ENCODE assay signal across 14 cellular contexts in the genomic region with DNA sequence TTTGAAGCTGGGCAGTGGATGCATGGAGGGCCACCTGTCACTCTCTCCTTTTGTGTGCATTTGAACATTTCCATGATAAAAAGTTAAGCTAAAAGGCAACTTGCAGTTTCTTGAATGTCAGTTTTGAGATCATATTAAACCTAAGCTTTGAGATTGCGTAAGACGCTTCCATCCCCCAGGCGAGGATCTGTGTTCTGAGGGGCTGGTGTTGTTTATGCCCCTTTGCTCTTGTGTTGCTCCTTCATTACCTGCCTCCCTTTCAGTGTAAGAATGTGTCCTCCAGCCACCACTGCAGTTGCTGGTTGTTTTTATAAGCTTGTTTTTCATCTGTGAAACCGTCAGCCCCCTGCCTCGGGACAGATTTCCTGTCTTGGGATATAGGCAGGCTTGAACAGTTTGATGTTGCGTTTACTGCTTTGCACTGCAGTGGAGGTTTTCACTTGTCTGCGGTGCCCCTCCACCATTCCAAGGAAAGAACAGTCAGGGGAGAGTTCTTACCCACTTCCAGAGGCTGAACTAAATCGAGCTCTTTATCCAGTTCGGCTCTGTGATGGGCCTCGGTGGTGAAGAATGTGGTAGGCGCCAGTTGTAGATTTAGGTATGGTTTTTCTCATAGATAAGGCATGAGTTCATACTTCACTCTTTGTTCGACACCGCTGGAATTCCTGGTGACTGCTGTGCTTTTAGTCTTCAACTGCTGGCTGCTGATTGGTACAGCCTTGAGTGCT.
DNase-seq lines count a peak whose midpoint lies in the region; FAIRE-seq lines count a peak whose summit lies in the region.
"Had no signal": no experiment of that assay in that cellular context is flagged by ENCODE, and none has a peak within 500 bp of the region (broad histone marks: within the 10 kb centered on the region; RNA-seq: fewer than 3 reads in every experiment).

No MANE protein-coding gene starts in this region.

- peaks cover 6% of the 10 kb centered on the region for H3K79me2 ChIP-seq in trophoblast cell (ENCODE audit: control insufficient read depth, insufficient read depth, low read length, poor library complexity)

- H3K4me3 ChIP-seq in trophoblast cell (ENCODE audit: low read depth, low read length): no peak overlapping the region

- peak overlapping the region; percentile 74 for H2BK5ac ChIP-seq in trophoblast cell (ENCODE audit: low read depth, low read length, poor library complexity)

- no peak overlapping the region for H3K18ac ChIP-seq in trophoblast cell (ENCODE audit: low read length)

- H3K4ac ChIP-seq in trophoblast cell (ENCODE audit: low read depth, low read length): no peak overlapping the region

- peak overlapping the region; percentile 88 for H3K27ac ChIP-seq in trophoblast cell (ENCODE audit: low read depth, low read length)

- no peaks in the 10 kb centered on the region for H3K27me3 Mint-ChIP-seq in activated T-helper 1 cell treated with anti-CD3 and anti-CD28 coated beads, Interleukin-12 subunit alpha, Interleukin-12 subunit beta, Interleukin-2, Interleukin-4 antibody, amounts not matched to agents 30 ng/mL and 10 ng/mL and 1 ng/mL, durations not matched to agents 14 hours and 24 hours and 36 hours (ENCODE audit: insufficient read depth)

- DNase-seq in ELF-1 (ENCODE audit: low read depth, low spot score) (peak; percentile 67), hepatic stellate cell (ENCODE audit: low spot score) (peak; percentile 69), trophoblast cell (peak; percentile 65 to 88), HTR-8/SVneo (ENCODE audit: insufficient read length, low spot score) (no peak), NCI-H446 (lab: John Stamatoyannopoulos, UW) (no peak), GOT3 (lab: John Stamatoyannopoulos, UW) (no peak)
- DNase-seq in activated T-helper 1 cell treated with anti-CD3 and anti-CD28 coated beads, Interleukin-12 subunit alpha, Interleukin-12 subunit beta, Interleukin-2, Interleukin-4 antibody, amounts not matched to agents 30 ng/mL and 10 ng/mL and 1 ng/mL, durations not matched to agents 14 hours and 24 hours and 36 hours (ENCODE audit: low spot score): no peak
- no peak for DNase-seq in activated CD4-positive, CD25-positive, alpha-beta regulatory T cell treated with anti-CD3 and anti-CD28 coated beads, Interleukin-2, amount 50 U/mL, for 72 hours
- DNase-seq: activated CD4-positive, alpha-beta T cell treated with anti-CD3 and anti-CD28 coated beads, Interleukin-2, amount 50 U/mL, for 1 hour; MM.1S; NCI-H2171 treated with DMSO at 0.1 percent for 48 hours; nucleus accumbens; PC-3; stimulated activated CD4-positive, alpha-beta T cell treated with anti-CD3 and anti-CD28 coated beads, Interleukin-15, amount 100 ng/mL, for 24 hours had no signal

- H2BK120ac ChIP-seq in trophoblast cell (ENCODE audit: insufficient read depth, low read length, poor library complexity): peak overlapping the region; percentile 10

- no peak for FAIRE-seq in HTR-8/SVneo (lab: Jason Lieb, UNC)

- no peak overlapping the region for H2AK5ac ChIP-seq in trophoblast cell (ENCODE audit: low read length)

- intact Hi-C loops in activated T-helper 1 cell treated with anti-CD3 and anti-CD28 coated beads, Interleukin-12 subunit alpha, Interleukin-12 subunit beta, Interleukin-2, Interleukin-4 antibody, amounts not matched to agents 30 ng/mL and 10 ng/mL and 1 ng/mL, durations not matched to agents 14 hours and 24 hours and 36 hours (cut with micrococcal nuclease): no loop called here

- H3K23ac ChIP-seq in trophoblast cell (ENCODE audit: low read length): no peak overlapping the region

- no peak overlapping the region for H3K4me3 Mint-ChIP-seq in activated T-helper 1 cell treated with anti-CD3 and anti-CD28 coated beads, Interleukin-12 subunit alpha, Interleukin-12 subunit beta, Interleukin-2, Interleukin-4 antibody, amounts not matched to agents 30 ng/mL and 10 ng/mL and 1 ng/mL, durations not matched to agents 14 hours and 24 hours and 36 hours

- H3K36me3 Mint-ChIP-seq in activated T-helper 1 cell treated with anti-CD3 and anti-CD28 coated beads, Interleukin-12 subunit alpha, Interleukin-12 subunit beta, Interleukin-2, Interleukin-4 antibody, amounts not matched to agents 30 ng/mL and 10 ng/mL and 1 ng/mL, durations not matched to agents 14 hours and 24 hours and 36 hours (ENCODE audit: low read depth): peaks cover 3% of the 10 kb centered on the region

- H2AFZ ChIP-seq in trophoblast cell (ENCODE audit: insufficient read depth, low read length, poor library complexity): no peak overlapping the region

- peaks cover 3% of the 10 kb centered on the region for H3K4me1 Mint-ChIP-seq in activated T-helper 1 cell treated with anti-CD3 and anti-CD28 coated beads, Interleukin-12 subunit alpha, Interleukin-12 subunit beta, Interleukin-2, Interleukin-4 antibody, amounts not matched to agents 30 ng/mL and 10 ng/mL and 1 ng/mL, durations not matched to agents 14 hours and 24 hours and 36 hours (ENCODE audit: low read depth)

- peak overlapping the region; percentile 47 for H3K4me2 ChIP-seq in trophoblast cell (ENCODE audit: low read length)

- H3K36me3 ChIP-seq in trophoblast cell (ENCODE audit: control insufficient read depth in 1 of 2, insufficient read depth in 2 of 2, low read length in 2 of 2): peaks cover 0 to 1% of the 10 kb centered on the region in 2 experiments

- H3K79me1 ChIP-seq in trophoblast cell (ENCODE audit: low read length): peaks cover 11% of the 10 kb centered on the region

- no peak overlapping the region for H4K8ac ChIP-seq in trophoblast cell (ENCODE audit: low read depth, low read length)

- H3K9me3 Mint-ChIP-seq in activated T-helper 1 cell treated with anti-CD3 and anti-CD28 coated beads, Interleukin-12 subunit alpha, Interleukin-12 subunit beta, Interleukin-2, Interleukin-4 antibody, amounts not matched to agents 30 ng/mL and 10 ng/mL and 1 ng/mL, durations not matched to agents 14 hours and 24 hours and 36 hours: no peaks in the 10 kb centered on the region

- H2BK12ac ChIP-seq in trophoblast cell (ENCODE audit: low read length): peak overlapping the region; percentile 13

- H3K9me3 ChIP-seq in trophoblast cell (ENCODE audit: insufficient read depth, low read depth, low read length): no peaks in the 10 kb centered on the region

- peak overlapping the region; percentile 54 for H3K27ac Mint-ChIP-seq in activated T-helper 1 cell treated with anti-CD3 and anti-CD28 coated beads, Interleukin-12 subunit alpha, Interleukin-12 subunit beta, Interleukin-2, Interleukin-4 antibody, amounts not matched to agents 30 ng/mL and 10 ng/mL and 1 ng/mL, durations not matched to agents 14 hours and 24 hours and 36 hours

- no peak overlapping the region for H3K14ac ChIP-seq in trophoblast cell (ENCODE audit: low read length)

- H4K12ac ChIP-seq in trophoblast cell (ENCODE audit: low read depth, low read length): no peak overlapping the region

- no CpG with 5 or more reads among the region's 13 CpGs for WGBS in trophoblast cell (ENCODE audit: extremely low coverage, insufficient coverage, insufficient read length)

- H3K27me3 ChIP-seq in trophoblast cell (ENCODE audit: insufficient read depth, low read length): no peaks in the 10 kb centered on the region

- H4K91ac ChIP-seq in trophoblast cell (ENCODE audit: low read depth, low read length): peak overlapping the region; percentile 7

- H3K9ac ChIP-seq in trophoblast cell (ENCODE audit: low read length): no peak overlapping the region

- H3K4me1 ChIP-seq in trophoblast cell (ENCODE audit: control insufficient read depth in 1 of 2, insufficient read depth in 2 of 2, low read length in 2 of 2): peaks cover 27% of the 10 kb centered on the region in 2 experiments

Comparison
In these comparisons a context has a peak if more than half of its experiments do, and no peak if none do; other contexts are left out.
1. DNase-seq: peak in ELF-1 (single experiment), hepatic stellate cell (single experiment) and trophoblast cell (2 of 2); none in activated T-helper 1 cell treated with anti-CD3 and anti-CD28 coated beads, Interleukin-12 subunit alpha, Interleukin-12 subunit beta, Interleukin-2, Interleukin-4 antibody, amounts not matched to agents 30 ng/mL and 10 ng/mL and 1 ng/mL, durations not matched to agents 14 hours and 24 hours and 36 hours (single experiment), HTR-8/SVneo (single experiment), NCI-H446 (0 of 2), GOT3 (single experiment) and activated CD4-positive, CD25-positive, alpha-beta regulatory T cell treated with anti-CD3 and anti-CD28 coated beads, Interleukin-2, amount 50 U/mL, for 72 hours (single experiment).